9 cellular contexts compared by ENCODE assay signal in the genomic region with DNA sequence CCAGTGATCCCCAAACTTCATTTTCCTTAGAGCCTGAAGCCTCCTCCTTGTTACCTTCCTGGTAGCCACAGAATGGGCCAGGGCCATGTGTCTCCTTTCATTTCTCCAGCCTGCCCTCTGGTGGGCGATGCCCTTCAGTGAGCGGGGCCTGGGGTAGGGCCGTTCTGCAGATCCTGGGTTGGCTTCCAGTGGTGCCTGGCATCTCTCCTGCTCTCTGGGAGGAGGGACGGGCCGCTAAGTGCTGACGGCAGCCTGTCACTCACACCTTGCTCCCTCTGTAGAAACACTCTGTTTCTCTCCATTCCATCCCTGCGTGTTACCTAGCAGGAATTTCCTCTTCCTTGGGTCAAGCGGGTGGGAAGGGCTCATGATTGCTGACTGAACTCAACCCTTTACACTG.
A peak's percentile ranks its signal among the peaks of the same experiment; 100 is the strongest.
DNase-seq lines count a peak whose midpoint lies in the region; FAIRE-seq and TF ChIP-seq lines count a peak whose summit lies in the region.
"Had no signal": no experiment of that assay in that cellular context is flagged by ENCODE, and none has a peak within 500 bp of the region (broad histone marks: within the 10 kb centered on the region; RNA-seq: fewer than 3 reads in every experiment).

No MANE protein-coding gene starts in this region.

- H3K36me3 Mint-ChIP-seq in MCF 10A (ENCODE audit: insufficient read depth, unreplicated experiment) (no peaks in the 10 kb centered on the region), immature natural killer cell (no peaks in the 10 kb centered on the region)

- H4K20me1 ChIP-seq in OCI-LY1 (ENCODE audit: insufficient read depth, low read length), result no peaks in the 10 kb centered on the region

- H3F3A ChIP-seq in OCI-LY1 (ENCODE audit: insufficient read depth, low read length), result no peaks in the 10 kb centered on the region

- H3K9me2 ChIP-seq in OCI-LY1 (ENCODE audit: low read depth, low read length), result no peaks in the 10 kb centered on the region

- H3K9me3 Mint-ChIP-seq in MCF 10A (ENCODE audit: unreplicated experiment) (no peaks in the 10 kb centered on the region), immature natural killer cell (no peaks in the 10 kb centered on the region)

- H3K4me1 ChIP-seq in OCI-LY1 (ENCODE audit: insufficient read depth, low read length, severe bottlenecking) (peaks cover 31% of the 10 kb centered on the region), kidney (ENCODE audit: control insufficient read depth in 1 of 2, insufficient read depth in 1 of 2, low read depth in 1 of 2, low read length in 2 of 2) (peaks cover 15 to 24% of the 10 kb centered on the region in 2 donors)

- CTCF ChIA-PET in MCF 10A (lab: Yijun Ruan, JAX), result interaction anchor here (0.6 to 2.4 kb wide), 6 partner anchors 8 to 251 kb away, joined by 3 to 13 read pairs (median 3); no protein-coding TSS in a partner anchor

- H3K79me2 ChIP-seq in OCI-LY1 (ENCODE audit: insufficient read depth, low read length), result no peaks in the 10 kb centered on the region

- H3K27me3 Mint-ChIP-seq in MCF 10A (ENCODE audit: insufficient read depth, unreplicated experiment) (no peaks in the 10 kb centered on the region), immature natural killer cell (ENCODE audit: low read depth in 3 of 3) (peaks cover 2 to 12% (median 2%) of the 10 kb centered on the region in 3 donors)

- H3K36me3 ChIP-seq in OCI-LY1 (ENCODE audit: insufficient read depth, low read length) (no peaks in the 10 kb centered on the region; the same call in 1 of the 2 replicates), kidney (ENCODE audit: control insufficient read depth in 1 of 2, insufficient read depth in 2 of 2, low read length in 2 of 2) (no peaks in the 10 kb centered on the region)

- H2AFZ ChIP-seq in OCI-LY1 (ENCODE audit: low read length), result no peak overlapping the region

- intact Hi-C loops in MCF 10A (cut with micrococcal nuclease), result loop anchor here (1.0 to 5.0 kb wide), 2 partner anchors 228 to 488 kb away; no protein-coding TSS in a partner anchor
- intact Hi-C loops in kidney (cut with DNase I), result no loop called here

- H3K9me3 ChIP-seq in OCI-LY1 (ENCODE audit: low read length) (peaks cover 9% of the 10 kb centered on the region; the same call in 1 of the 2 replicates), kidney (ENCODE audit: control insufficient read depth in 1 of 2, low read length in 2 of 2) (no peaks in the 10 kb centered on the region)

- POLR2A ChIA-PET in MCF 10A (lab: Yijun Ruan, JAX), result interaction anchor here (0.6 to 1.7 kb wide), 2 partner anchors 8 to 520 kb away, joined by 4 to 6 read pairs; no protein-coding TSS in a partner anchor

- TF ChIP-seq CTCF in OCI-LY1 (IDR thresholded peaks at IDR 0.05; ENCODE audit: low read length) (peak; percentile 98), MCF 10A (IDR thresholded peaks at IDR 0.05; ENCODE audit: unreplicated experiment) (peak; percentile 70), kidney (IDR thresholded peaks at IDR 0.05; ENCODE audit: borderline replicate concordance, extremely low read depth, insufficient read depth) (peak; percentile 55)

- no peak overlapping the region for H3K27ac Mint-ChIP-seq in MCF 10A (ENCODE audit: low read depth, unreplicated experiment)
- H3K27ac Mint-ChIP-seq in immature natural killer cell, result no peak overlapping the region
- H3K27ac Mint-ChIP-seq: stimulated activated naive CD8-positive, alpha-beta T cell treated with anti-CD3 and anti-CD28 coated beads, Interleukin-15, Interleukin-2, amounts not matched to agents 100 ng/mL and 50 ng/mL, for 24 hours had no signal

- H3K27me3 ChIP-seq in OCI-LY1 (ENCODE audit: insufficient read depth, low read length), result no peaks in the 10 kb centered on the region

- peak overlapping the region; percentile 57 for H3K27ac ChIP-seq in OCI-LY1 (ENCODE audit: low read depth, low read length, poor library complexity, severe bottlenecking)
- peak overlapping the region in 1 of 2 donors; percentile 2 for H3K27ac ChIP-seq in kidney (ENCODE audit: low read depth in 2 of 2, low read length in 2 of 2)

- no peaks in the 10 kb centered on the region for H3K4me1 Mint-ChIP-seq in MCF 10A (ENCODE audit: insufficient read depth, unreplicated experiment)
- H3K4me1 Mint-ChIP-seq in immature natural killer cell, result no peaks in the 10 kb centered on the region

- H3K4me2 ChIP-seq in OCI-LY1 (ENCODE audit: low read length), result peak overlapping the region; percentile 49

- FAIRE-seq in HTR-8/SVneo (lab: Jason Lieb, UNC) (peak; percentile 93), kidney (lab: Jason Lieb, UNC) (no peak)

- BruUV-seq in MCF 10A (replicated peaks; lab: Mats Ljungman, UMichigan), result no TSS peak

- H3K9ac ChIP-seq in OCI-LY1 (ENCODE audit: low read length) (peak overlapping the region; percentile 51; the same call in 1 of the 2 replicates), kidney (ENCODE audit: low read length in 2 of 2) (no peak overlapping the region)

- H3K4me3 ChIP-seq in OCI-LY1 (ENCODE audit: low read depth, low read length, poor library complexity, severe bottlenecking) (peak overlapping the region; percentile 12), kidney (ENCODE audit: low read length in 2 of 2) (no peak overlapping the region)

- H3K4me3 Mint-ChIP-seq in MCF 10A (ENCODE audit: unreplicated experiment) (no peak overlapping the region), immature natural killer cell (no peak overlapping the region)
- H3K4me3 Mint-ChIP-seq: stimulated activated naive CD8-positive, alpha-beta T cell treated with anti-CD3 and anti-CD28 coated beads, Interleukin-15, Interleukin-2, amounts not matched to agents 100 ng/mL and 50 ng/mL, for 24 hours had no signal

- DNase-seq in Daoy (ENCODE audit: low read depth) (peak; percentile 89), HTR-8/SVneo (ENCODE audit: insufficient read length, low spot score) (peak; percentile 83), MCF 10A (ENCODE audit: unreplicated experiment) (peak; percentile 78), kidney (peak; percentile 87), immature natural killer cell (no peak), epidermal melanocyte (ENCODE audit: insufficient read length, low spot score) (no peak)
- peak; percentile 21 to 34 for DNase-seq in stimulated activated CD8-positive, alpha-beta memory T cell treated with anti-CD3 and anti-CD28 coated beads, Interleukin-2, amount 100 ng/mL, for 48 hours (ENCODE audit: low read depth in 2 of 2)

Comparison
In these comparisons a context has a peak if more than half of its experiments do, and no peak if none do; other contexts are left out.
1. DNase-seq: peak in Daoy (single experiment), HTR-8/SVneo (single experiment), MCF 10A (single experiment), kidney (single experiment) and stimulated activated CD8-positive, alpha-beta memory T cell treated with anti-CD3 and anti-CD28 coated beads, Interleukin-2, amount 100 ng/mL, for 48 hours (2 of 2); none in immature natural killer cell (0 of 3) and epidermal melanocyte (single experiment).
2. Peak in every context shown above with its lines, with median percentiles within 50 percentile points of each other: CTCF ChIP-seq.